ENCODE assay signal across 8 cellular contexts in the genomic region with DNA sequence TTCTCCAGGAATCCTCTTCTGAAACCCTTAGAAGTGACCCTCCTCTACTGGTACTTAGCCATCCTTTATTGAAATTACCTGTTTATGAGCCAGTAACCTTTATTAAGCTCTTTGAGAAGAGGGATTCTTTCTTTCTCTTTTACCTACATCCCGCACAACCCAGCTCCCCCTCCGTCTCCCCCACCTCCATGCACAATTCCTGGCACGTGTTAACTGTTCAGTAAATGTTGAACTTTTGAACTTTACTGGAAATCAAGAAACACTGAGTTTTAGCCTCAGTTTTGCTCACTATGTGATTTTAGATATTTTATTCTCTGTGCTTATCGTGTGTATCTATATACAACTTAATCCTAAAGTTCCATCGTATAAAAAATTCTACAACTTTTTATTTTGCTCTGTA. TPM values are rescaled to one million over a fixed set of nuclear protein-coding genes. Genes with fewer than 3 reads are reported as not detected.
A peak's percentile ranks its signal among the peaks of the same experiment; 100 is the strongest.
DNase-seq lines count a peak whose midpoint lies in the region; ATAC-seq and TF ChIP-seq lines count a peak whose summit lies in the region.

No MANE protein-coding gene starts in this region.

- H3K27ac ChIP-seq in Peyer's patch (no peak overlapping the region), esophagus squamous epithelium (peak overlapping the region in 1 of 4 donors; percentile 100), sigmoid colon (peak overlapping the region in 2 of 4 donors; percentile 98 to 99)

- H3K36me3 ChIP-seq in Peyer's patch (no peaks in the 10 kb centered on the region), esophagus squamous epithelium (peaks cover 0 to 12% (median 0%) of the 10 kb centered on the region in 3 donors), sigmoid colon (peaks cover 0 to 8% (median 0%) of the 10 kb centered on the region in 4 donors)

- H3K9me3 ChIP-seq in Peyer's patch (no peaks in the 10 kb centered on the region), esophagus squamous epithelium (no peaks in the 10 kb centered on the region), sigmoid colon (no peaks in the 10 kb centered on the region)

- H3K4me1 ChIP-seq in Peyer's patch = peaks cover 0 to 14% (median 4%) of the 10 kb centered on the region in 4 donors
- peaks cover 0 to 50% (median 14%) of the 10 kb centered on the region in 3 donors for H3K4me1 ChIP-seq in esophagus squamous epithelium
- H3K4me1 ChIP-seq in sigmoid colon = peaks cover 0 to 32% (median 26%) of the 10 kb centered on the region in 4 donors

- DNase-seq in GM12864 (ENCODE audit: low read depth) (no peak), Peyer's patch (no peak), esophagus squamous epithelium (lab: John Stamatoyannopoulos, UW) (no peak), sigmoid colon (no peak), islet precursor cell (no peak), GF-D8 (lab: John Stamatoyannopoulos, UW) (no peak)

- TF ChIP-seq CTCF in GM12864 (IDR thresholded peaks at IDR 0.05; ENCODE audit: low read depth, low read length, missing control alignments) = no peak
- TF ChIP-seq CTCF in Peyer's patch (IDR thresholded peaks at IDR 0.05) = no peak
- TF ChIP-seq CTCF in esophagus squamous epithelium (IDR thresholded peaks at IDR 0.05) = no peak
- no peak for TF ChIP-seq CTCF in sigmoid colon (IDR thresholded peaks at IDR 0.05)

- no peak for TF ChIP-seq EP300 in sigmoid colon (IDR thresholded peaks at IDR 0.05)

- 25 to 31% methylated on average over 5 of the region's 5 CpGs for WGBS in esophagus squamous epithelium, 2 donors
- 11 to 39% methylated on average over 5 of the region's 5 CpGs for WGBS in sigmoid colon, 2 donors

- peak overlapping the region; percentile 97 for H3K4me3 ChIP-seq in GM12864 (ENCODE audit: low read depth, low read length)
- peak overlapping the region; percentile 67 to 95 (median 78) for H3K4me3 ChIP-seq in Peyer's patch
- peak overlapping the region; percentile 53 to 98 (median 92) for H3K4me3 ChIP-seq in esophagus squamous epithelium
- H3K4me3 ChIP-seq in sigmoid colon = peak overlapping the region; percentile 60 to 95 (median 82)

- H3K27me3 ChIP-seq in Peyer's patch (no peaks in the 10 kb centered on the region), esophagus squamous epithelium (no peaks in the 10 kb centered on the region), sigmoid colon (no peaks in the 10 kb centered on the region)

- no peak for ATAC-seq in HG03196 (IDR thresholded peaks at IDR 0.05; ENCODE audit: unreplicated experiment)
- no peak for ATAC-seq in HG03439 (IDR thresholded peaks at IDR 0.05; ENCODE audit: unreplicated experiment)

- no peak for TF ChIP-seq POLR2A in Peyer's patch (IDR thresholded peaks at IDR 0.05)
- no peak for TF ChIP-seq POLR2A in esophagus squamous epithelium (IDR thresholded peaks at IDR 0.05)
- no peak for TF ChIP-seq POLR2A in sigmoid colon (IDR thresholded peaks at IDR 0.05)

- intact Hi-C loops in esophagus squamous epithelium (cut with DNase I) (no loop called here), sigmoid colon (cut with DNase I) (loop anchor here (10.0 kb wide), 1 partner anchor 394 kb away; the partner anchor contains the start of gene EVI5)

RNA-seq across cellular contexts. Expression of gene TMED5, which starts 1.8 kb away (rescaled TPM):
- total RNA-seq in Peyer's patch (10 to 100 TPM; 38.8 to 76.9 (median 57.5) TPM), esophagus squamous epithelium (10 to 100 TPM; 28.7 to 47.9 (median 39.1) TPM), sigmoid colon (10 to 100 TPM; 41.0 to 59.7 (median 47.0) TPM)
- 10 to 100 TPM in 2 of 3 donors, 1 to 10 TPM in 1; 9.0 to 24.2 (median 12.7) TPM for polyA plus RNA-seq in sigmoid colon

RNA-seq across cellular contexts. Expression of gene CCDC18, which starts 2.1 kb away (rescaled TPM):
- total RNA-seq in Peyer's patch (10 to 100 TPM in 1 of 4 donors, 1 to 10 TPM in 3; 1.8 to 42.1 (median 5.2) TPM), esophagus squamous epithelium (10 to 100 TPM in 1 of 4 donors, 1 to 10 TPM in 3; 6.1 to 11.7 (median 7.0) TPM), sigmoid colon (1 to 10 TPM; 2.2 to 6.9 (median 3.6) TPM)
- 1 to 10 TPM in 1 of 3 donors, under 1 TPM in 2; 0.60 to 5.8 (median 0.92) TPM for polyA plus RNA-seq in sigmoid colon
